11 cellular contexts compared by ENCODE assay signal in the genomic region with DNA sequence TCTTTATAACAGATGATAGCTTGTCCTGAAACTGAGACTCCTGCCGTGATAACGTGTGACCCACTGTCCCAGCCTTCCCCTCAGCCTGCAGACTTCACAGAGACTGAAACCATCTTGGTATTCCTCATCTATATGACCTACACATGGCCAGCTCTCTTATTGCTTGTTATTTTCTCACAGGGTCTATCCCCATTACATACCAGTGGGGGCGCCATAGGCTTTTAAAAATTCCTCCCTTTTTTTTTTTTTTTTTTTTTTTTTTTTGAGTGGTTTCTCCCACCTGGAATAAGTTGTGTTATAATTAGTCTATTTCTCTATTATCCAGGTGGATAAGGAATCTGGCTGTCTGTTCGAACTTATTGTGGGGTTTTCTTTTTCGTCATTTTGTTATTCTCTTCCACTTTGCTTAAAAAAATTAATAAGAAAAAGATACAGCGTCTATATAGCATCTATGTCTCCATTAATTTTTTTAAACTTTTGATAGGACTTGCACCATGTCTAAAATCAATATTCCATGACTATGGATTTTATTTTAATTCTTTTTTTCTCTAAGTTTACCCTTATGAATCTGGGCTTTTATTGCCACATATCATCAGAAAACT. TPM values are rescaled to one million over a fixed set of nuclear protein-coding genes. Genes with fewer than 3 reads are reported as not detected.
A peak's percentile ranks its signal among the peaks of the same experiment; 100 is the strongest.
DNase-seq lines count a peak whose midpoint lies in the region; ATAC-seq and TF ChIP-seq lines count a peak whose summit lies in the region.
"Had no signal": no experiment of that assay in that cellular context is flagged by ENCODE, and none has a peak within 500 bp of the region (broad histone marks: within the 10 kb centered on the region; RNA-seq: fewer than 3 reads in every experiment).

No MANE protein-coding gene starts in this region.

- WGBS in aorta, 2 donors: 75 to 88% methylated on average over 6 of the region's 6 CpGs

- ATAC-seq in aorta (ENCODE audit: low FRiP score): no peak

- in situ Hi-C loops in ACHN (cut with HindIII; ENCODE audit: low pct_ligation_motif_present, low pct_unique_long_range_greater_than_20kb, low sequenced_read_pairs) (no loop called here), G401 (cut with HindIII; ENCODE audit: low sequenced_read_pairs) (no loop called here)

- H3K4me1 ChIP-seq in aorta (ENCODE audit: control insufficient read depth in 1 of 2, insufficient read depth in 2 of 2, low read length in 2 of 2): no peaks in the 10 kb centered on the region
- H3K4me1 ChIP-seq: vagina had no signal

- H3K27me3 ChIP-seq in aorta (ENCODE audit: control insufficient read depth in 1 of 2, insufficient read depth in 2 of 2, low read length in 1 of 2): no peaks in the 10 kb centered on the region
- H3K27me3 ChIP-seq: vagina had no signal

- no peaks in the 10 kb centered on the region for H3K36me3 ChIP-seq in aorta (ENCODE audit: control insufficient read depth in 1 of 2, insufficient read depth in 2 of 2, low read length in 1 of 2)
- H3K36me3 ChIP-seq: vagina had no signal

- no peak overlapping the region for H3K27ac ChIP-seq in aorta (ENCODE audit: low read depth in 1 of 2, low read length in 2 of 2)
- H3K27ac ChIP-seq: vagina had no signal

- H3K4me3 ChIP-seq in aorta (ENCODE audit: low read length in 2 of 2): no peak overlapping the region
- H3K4me3 ChIP-seq: vagina had no signal

- TF ChIP-seq CTCF in GM12873 (IDR thresholded peaks at IDR 0.05; ENCODE audit: insufficient read depth, low read depth, low read length, missing control alignments): peak; percentile 43

- intact Hi-C loops in aorta (cut with DNase I): no loop called here

- DNase-seq in ACHN (peak; percentile 14), RPMI7951 (ENCODE audit: low read depth) (peak; percentile 14), glomerular visceral epithelial cell (ENCODE audit: extremely low spot score) (peak; percentile 8), NK-92 (lab: John Stamatoyannopoulos, UW; ENCODE audit: unreplicated experiment) (no peak), aorta (no peak), G401 (ENCODE audit: low spot score) (no peak), SHP77 (lab: John Stamatoyannopoulos, UW) (no peak)
- DNase-seq: activated CD4-positive, alpha-beta T cell treated with anti-CD3 and anti-CD28 coated beads for 1 hour; NCI-H187 had no signal

- no peaks in the 10 kb centered on the region for H3K9me3 ChIP-seq in aorta (ENCODE audit: control insufficient read depth, low read length)
- H3K9me3 ChIP-seq: vagina had no signal

RNA-seq across cellular contexts. Expression of a gene that starts 47.2 kb away (rescaled TPM):
- 0.20 and 1.2 TPM in 2 replicates for total RNA-seq in RPMI7951 (2014; rRNA removed; shearing (Covaris generic))
- 1 to 10 TPM in 1 of 2 donors, under 1 TPM in 1; 0.84 to 3.1 TPM for total RNA-seq in aorta
- polyA plus RNA-seq in aorta: 1 to 10 TPM in 1 of 2 donors, under 1 TPM in 1; 0.13 to 2.0 TPM
- total RNA-seq in G401 (2014; rRNA removed; shearing (Covaris generic)): 1.3 and 7.8 TPM in 2 replicates

RNA-seq across cellular contexts. Expression of a gene that starts 53.2 kb away (rescaled TPM):
- 11.2 and 13.5 TPM in 2 replicates for total RNA-seq in RPMI7951 (2014; rRNA removed; shearing (Covaris generic))
- total RNA-seq in aorta: 10 to 100 TPM; 18.7 to 23.3 TPM
- polyA plus RNA-seq in aorta: 10 to 100 TPM in 1 of 2 donors, 1 to 10 TPM in 1; 1.9 to 13.8 TPM
- total RNA-seq in G401 (2014; rRNA removed; shearing (Covaris generic)): 0.06 TPM in 1 of 2 replicates, not detected in the other

Comparison
In these comparisons a context has a peak if more than half of its experiments do, and no peak if none do; other contexts are left out.
1. DNase-seq: peak in ACHN (single experiment), RPMI7951 (single experiment) and glomerular visceral epithelial cell (single experiment); none in NK-92 (single experiment), aorta (0 of 2), G401 (single experiment) and SHP77 (0 of 2).
2. RNA of a gene that starts 53.2 kb away (total RNA-seq): 18.7 to 23.3 TPM in aorta and 11.2 to 13.5 TPM in RPMI7951; 0.06 TPM in G401; every median in the first group is over 10 times any median in the second.